Comparison of ENCODE assay signal across 33 cellular contexts in genomic region chr9:124455820-124456219, GRCh38. TPM values are rescaled to one million over a fixed set of nuclear protein-coding genes. Genes with fewer than 3 reads are reported as not detected.
"Had no signal": no experiment of that assay in that cellular context is flagged by ENCODE, and none has a peak within 500 bp of the region (broad histone marks: within the 10 kb centered on the region; RNA-seq: fewer than 3 reads in every experiment).

No MANE protein-coding gene starts in this region.

- H3K36me3 ChIP-seq: esophagus muscularis mucosa, heart right ventricle, right lobe of liver, stomach, thyroid gland, upper lobe of left lung, WERI-Rb-1 had no signal

- H3K4me1 ChIP-seq: foreskin keratinocyte had no signal

- H3K4me3 Mint-ChIP-seq: activated CD4-positive, alpha-beta memory T cell treated with anti-CD3 and anti-CD28 coated beads, Interleukin-2, amount 10 ng/mL, durations not matched to agents 7 days and 5 days; activated CD4-positive, alpha-beta T cell treated with anti-CD3 and anti-CD28 coated beads, Interleukin-2, amount 10 ng/mL, durations not matched to agents 7 days and 5 days; activated naive CD4-positive, alpha-beta T cell treated with anti-CD3 and anti-CD28 coated beads, Interleukin-2, amount 10 ng/mL, durations not matched to agents 7 days and 5 days; activated naive CD8-positive, alpha-beta T cell treated with anti-CD3 and anti-CD28 coated beads, Interleukin-2, amount 50 U/mL, for 24 hours; activated T-cell treated with anti-CD3 and anti-CD28 coated beads, Interleukin-2, amount 50 U/mL, for 24 hours; central memory CD8-positive, alpha-beta T cell; stimulated activated memory B cell treated with anti-CD40 and anti-IgM and Interleukin-4, amounts not matched to agents 10 μg/mL and 1 μg/mL and 100 μg/mL, for 72 hours; T-helper 17 cell had no signal

- H3K36me3 Mint-ChIP-seq: activated naive CD4-positive, alpha-beta T cell treated with anti-CD3 and anti-CD28 coated beads, Interleukin-2, amount 10 ng/mL, durations not matched to agents 7 days and 5 days; stimulated activated memory B cell treated with anti-CD40 and anti-IgM and Interleukin-4, amounts not matched to agents 10 μg/mL and 1 μg/mL and 100 μg/mL, for 72 hours had no signal

- H3K4me3 ChIP-seq: esophagus muscularis mucosa, heart right ventricle, lung, right lobe of liver, skin epidermis, stomach, thyroid gland, upper lobe of left lung had no signal

- H3K9me3 Mint-ChIP-seq: activated CD4-positive, alpha-beta memory T cell treated with anti-CD3 and anti-CD28 coated beads, Interleukin-2, amount 10 ng/mL, durations not matched to agents 7 days and 5 days; activated CD4-positive, alpha-beta T cell treated with anti-CD3 and anti-CD28 coated beads, Interleukin-2, amount 10 ng/mL, durations not matched to agents 7 days and 5 days; activated naive CD4-positive, alpha-beta T cell treated with anti-CD3 and anti-CD28 coated beads, Interleukin-2, amount 10 ng/mL, durations not matched to agents 7 days and 5 days; activated naive CD8-positive, alpha-beta T cell treated with anti-CD3 and anti-CD28 coated beads, Interleukin-2, amount 50 U/mL, for 24 hours; activated T-cell treated with anti-CD3 and anti-CD28 coated beads, Interleukin-2, amount 50 U/mL, for 24 hours; central memory CD8-positive, alpha-beta T cell had no signal

- H3K4me1 Mint-ChIP-seq: activated CD4-positive, alpha-beta memory T cell treated with anti-CD3 and anti-CD28 coated beads, Interleukin-2, amount 10 ng/mL, durations not matched to agents 7 days and 5 days; activated CD4-positive, alpha-beta T cell treated with anti-CD3 and anti-CD28 coated beads, Interleukin-2, amount 10 ng/mL, durations not matched to agents 7 days and 5 days; activated naive CD4-positive, alpha-beta T cell treated with anti-CD3 and anti-CD28 coated beads, Interleukin-2, amount 10 ng/mL, durations not matched to agents 7 days and 5 days; activated naive CD8-positive, alpha-beta T cell treated with anti-CD3 and anti-CD28 coated beads, Interleukin-2, amount 50 U/mL, for 24 hours; central memory CD8-positive, alpha-beta T cell; T-helper 17 cell had no signal

- H3K27ac Mint-ChIP-seq: activated CD4-positive, alpha-beta memory T cell treated with anti-CD3 and anti-CD28 coated beads, Interleukin-2, amount 10 ng/mL, durations not matched to agents 7 days and 5 days; activated CD4-positive, alpha-beta T cell treated with anti-CD3 and anti-CD28 coated beads, Interleukin-2, amount 10 ng/mL, durations not matched to agents 7 days and 5 days; activated naive CD4-positive, alpha-beta T cell treated with anti-CD3 and anti-CD28 coated beads, Interleukin-2, amount 10 ng/mL, durations not matched to agents 7 days and 5 days; activated naive CD8-positive, alpha-beta T cell treated with anti-CD3 and anti-CD28 coated beads, Interleukin-2, amount 50 U/mL, for 24 hours; activated T-cell treated with anti-CD3 and anti-CD28 coated beads, Interleukin-2, amount 50 U/mL, for 24 hours; stimulated activated memory B cell treated with anti-CD40 and anti-IgM and Interleukin-4, amounts not matched to agents 10 μg/mL and 1 μg/mL and 100 μg/mL, for 72 hours; T-helper 17 cell had no signal

- H3K27ac ChIP-seq: esophagus muscularis mucosa, foreskin keratinocyte, heart right ventricle, right lobe of liver, skin epidermis, stomach, thyroid gland, upper lobe of left lung, WERI-Rb-1 had no signal

- H3K9me3 ChIP-seq: esophagus muscularis mucosa, right lobe of liver, stomach, thyroid gland, upper lobe of left lung had no signal

- ATAC-seq: activated naive CD8-positive, alpha-beta T cell treated with anti-CD3 and anti-CD28 coated beads, Interleukin-2, amount 50 U/mL, for 24 hours; foreskin keratinocyte; heart right ventricle; left lobe of liver; right lobe of liver; stimulated activated memory B cell treated with anti-CD40 and anti-IgM and Interleukin-4, amounts not matched to agents 10 μg/mL and 1 μg/mL and 100 μg/mL, for 72 hours; T-helper 17 cell had no signal

- DNase-seq: activated CD4-positive, alpha-beta memory T cell treated with anti-CD3 and anti-CD28 coated beads, Interleukin-2, amount 10 ng/mL, durations not matched to agents 7 days and 5 days; activated CD4-positive, alpha-beta T cell treated with anti-CD3 and anti-CD28 coated beads, Interleukin-2, amount 10 ng/mL, durations not matched to agents 7 days and 5 days; activated CD4-positive, CD25-positive, alpha-beta regulatory T cell treated with anti-CD3 and anti-CD28 coated beads, Interleukin-2, amount 50 U/mL, for 72 hours; activated CD8-positive, alpha-beta memory T cell treated with anti-CD3 and anti-CD28 coated beads, Interleukin-2, amount 50 U/mL, for 48 hours; activated gamma-delta T cell; activated naive CD4-positive, alpha-beta T cell treated with anti-CD3 and anti-CD28 coated beads, Interleukin-2, amount 10 ng/mL, durations not matched to agents 7 days and 5 days; activated naive CD8-positive, alpha-beta T cell treated with anti-CD3 and anti-CD28 coated beads, Interleukin-2, amount 50 U/mL, for 24 hours; activated T-cell treated with anti-CD3 and anti-CD28 coated beads, Interleukin-2, amount 50 U/mL, for 24 hours; amygdala; dermis blood vessel endothelial cell; effector CD4-positive, alpha-beta T cell; foreskin keratinocyte; heart right ventricle; kidney glomerular epithelial cell; occipital lobe; stimulated activated CD4-positive, alpha-beta T cell treated with anti-CD3 and anti-CD28 coated beads, Interleukin-4, amount 100 ng/mL, for 4 hours; stimulated activated CD8-positive, alpha-beta memory T cell treated with anti-CD3 and anti-CD28 coated beads, Interleukin-4, amount 100 ng/mL, for 48 hours; stomach; T-helper 17 cell; T1000; thyroid gland; WERI-Rb-1 had no signal

RNA-seq across cellular contexts. Expression of gene ADGRD2, which starts 5.6 kb away (rescaled TPM):
- total RNA-seq: activated CD4-positive, alpha-beta memory T cell treated with anti-CD3 and anti-CD28 coated beads, Interleukin-2, amount 10 ng/mL, durations not matched to agents 7 days and 5 days; activated CD4-positive, alpha-beta T cell treated with anti-CD3 and anti-CD28 coated beads, Interleukin-2, amount 10 ng/mL, durations not matched to agents 7 days and 5 days; dermis blood vessel endothelial cell; esophagus muscularis mucosa; left lobe of liver; lung; mucosa of gallbladder; occipital lobe; renal cortical epithelial cell; right lobe of liver; stomach; T-helper 17 cell; thyroid gland; upper lobe of left lung had no signal
- polyA plus RNA-seq: lung, neural cell, stomach had no signal

RNA-seq across cellular contexts. Expression of gene NR5A1, which starts 51.4 kb away (rescaled TPM):
- total RNA-seq: activated CD4-positive, alpha-beta memory T cell treated with anti-CD3 and anti-CD28 coated beads, Interleukin-2, amount 10 ng/mL, durations not matched to agents 7 days and 5 days; activated CD4-positive, alpha-beta T cell treated with anti-CD3 and anti-CD28 coated beads, Interleukin-2, amount 10 ng/mL, durations not matched to agents 7 days and 5 days; dermis blood vessel endothelial cell; foreskin keratinocyte; heart right ventricle; renal cortical epithelial cell; stomach; T-helper 17 cell had no signal
- polyA plus RNA-seq: foreskin keratinocyte had no signal
